8 cellular contexts compared by ENCODE assay signal in genomic region chr1:121396335-121397081, GRCh38.
DNase-seq lines count a peak whose midpoint lies in the region; ATAC-seq, FAIRE-seq and TF ChIP-seq lines count a peak whose summit lies in the region.
"Not testable (repeated sequence)": the region's sequence is repeated elsewhere in the genome, so short reads cannot be mapped to it uniquely, and the experiment has no call there.

No MANE protein-coding gene starts in this region.

- not testable (repeated sequence) for H4K8ac ChIP-seq in H1 (ENCODE audit: extremely low read depth, insufficient read depth, low read length)

- not testable (repeated sequence) for H3K27me3 ChIP-seq in CD4-positive, alpha-beta T cell (ENCODE audit: control insufficient read depth, insufficient read depth, low read length); Karpas-422 (ENCODE audit: low read length); H1 (replicated peaks in 1 of 4; ENCODE audit: control insufficient read depth in 3 of 4, extremely low read depth in 1 of 4, insufficient read depth in 3 of 4, low read length in 3 of 4); neural cell (ENCODE audit: insufficient read depth, low read depth, low read length)
- peaks cover 15% of the 10 kb centered on the region for H3K27me3 ChIP-seq in iPS-20b (ENCODE audit: insufficient read depth, low read length)

- not testable (repeated sequence) for H3K27me3 Mint-ChIP-seq in CD4-positive, alpha-beta T cell
- peaks cover 21% of the 10 kb centered on the region for H3K27me3 Mint-ChIP-seq in activated naive CD4-positive, alpha-beta T cell treated with anti-CD3 and anti-CD28 coated beads for 36 hours (ENCODE audit: low read depth)
- H3K27me3 Mint-ChIP-seq in stimulated activated memory B cell treated with anti-CD40 and anti-IgM and Interleukin-4, amounts not matched to agents 10 μg/mL and 1 μg/mL and 100 μg/mL, for 72 hours, result peaks cover 26% of the 10 kb centered on the region

- H3K27ac Mint-ChIP-seq in CD4-positive, alpha-beta T cell, result peak overlapping the region; percentile 62
- H3K27ac Mint-ChIP-seq in activated naive CD4-positive, alpha-beta T cell treated with anti-CD3 and anti-CD28 coated beads for 36 hours, result not testable (repeated sequence)
- peak overlapping the region; percentile 93 for H3K27ac Mint-ChIP-seq in stimulated activated memory B cell treated with anti-CD40 and anti-IgM and Interleukin-4, amounts not matched to agents 10 μg/mL and 1 μg/mL and 100 μg/mL, for 72 hours

- not testable (repeated sequence) for H2BK20ac ChIP-seq in H1 (ENCODE audit: low read length)

- H2BK5ac ChIP-seq in H1 (ENCODE audit: low read depth, low read length), result not testable (repeated sequence)

- TF ChIP-seq POLR2A in H1 (IDR thresholded peaks at IDR 0.05; ENCODE audit: control extremely low read depth in 1 of 2, low read depth in 2 of 2, low read length in 2 of 2), result not testable (repeated sequence)

- H3K36me3 ChIP-seq in Karpas-422 (ENCODE audit: insufficient read depth, low read length); H1 (ENCODE audit: control insufficient read depth in 2 of 4, insufficient read depth in 4 of 4, low read length in 3 of 4); iPS-20b (ENCODE audit: insufficient read depth, low read depth, low read length); neural cell (ENCODE audit: insufficient read depth, low read length): not testable (repeated sequence)

- H2BK12ac ChIP-seq in H1 (ENCODE audit: low read depth, low read length), result not testable (repeated sequence)

- H3K18ac ChIP-seq in H1 (ENCODE audit: extremely low read depth, low read length), result not testable (repeated sequence)

- not testable (repeated sequence) for H3K14ac ChIP-seq in H1 (ENCODE audit: insufficient read length)

- not testable (repeated sequence) for H3K79me1 ChIP-seq in H1 (ENCODE audit: low read depth, low read length)

- H3K23me2 ChIP-seq in H1 (ENCODE audit: low read depth, low read length), result not testable (repeated sequence)

- not testable (repeated sequence) for ATAC-seq in CD4-positive, alpha-beta T cell (ENCODE audit: poor library complexity); stimulated activated memory B cell treated with anti-CD40 and anti-IgM and Interleukin-4, amounts not matched to agents 10 μg/mL and 1 μg/mL and 100 μg/mL, for 72 hours

- CTCF ChIA-PET in CD4-positive, alpha-beta T cell (lab: Charles Lee); activated naive CD4-positive, alpha-beta T cell treated with anti-CD3 and anti-CD28 coated beads for 36 hours (lab: Charles Lee); H1 (lab: Charles Lee; ENCODE audit: partially characterized antibody): not testable (repeated sequence)

- H4K91ac ChIP-seq in H1 (replicated peaks; ENCODE audit: insufficient read length, low read length), result not testable (repeated sequence)

- DNase-seq in CD4-positive, alpha-beta T cell, result peak in 7 of 10 experiments; percentile 1 to 37 (median 11)
- DNase-seq in Karpas-422 (peak; percentile 64), T-helper 2 cell (peak in 4 of 5 experiments; percentile 9 to 57 (median 36)), H1 (ENCODE audit: low read depth in 1 of 2, low spot score in 2 of 2) (peak in 1 of 2 experiments; percentile 49)
- DNase-seq in activated naive CD4-positive, alpha-beta T cell treated with anti-CD3 and anti-CD28 coated beads for 36 hours, result peak; percentile 25

- not testable (repeated sequence) for FAIRE-seq in H1 (lab: Jason Lieb, UNC)

- not testable (repeated sequence) for H3K27ac ChIP-seq in CD4-positive, alpha-beta T cell (ENCODE audit: low read depth, low read length); H1 (ENCODE audit: low read depth, low read length); iPS-20b (ENCODE audit: low read length); neural cell (ENCODE audit: low read length)
- peak overlapping the region; percentile 81 for H3K27ac ChIP-seq in Karpas-422 (ENCODE audit: low read length)

- not testable (repeated sequence) for H4K5ac ChIP-seq in H1 (ENCODE audit: insufficient read length, low read depth, low read length)

- H3F3A ChIP-seq in neural cell (ENCODE audit: insufficient read depth, low read length, poor library complexity, severe bottlenecking), result not testable (repeated sequence)

- H2AK5ac ChIP-seq in H1 (ENCODE audit: low read depth, low read length), result not testable (repeated sequence)

- not testable (repeated sequence) for H3K9me3 ChIP-seq in CD4-positive, alpha-beta T cell (ENCODE audit: control insufficient read depth, low read length); Karpas-422 (ENCODE audit: low read length); H1 (ENCODE audit: insufficient read depth in 2 of 2, low read depth in 1 of 2, low read length in 1 of 2); iPS-20b (ENCODE audit: insufficient read depth, low read depth, low read length); neural cell (ENCODE audit: low read length)

- not testable (repeated sequence) for H3K9me2 ChIP-seq in Karpas-422 (replicated peaks; ENCODE audit: insufficient read depth, low read length); neural cell (ENCODE audit: insufficient read depth, low read length)

- H3K23ac ChIP-seq in H1 (ENCODE audit: insufficient read length), result not testable (repeated sequence)

- H3K4me1 ChIP-seq in Karpas-422 (ENCODE audit: low read length); H1 (replicated peaks in 1 of 4; ENCODE audit: control insufficient read depth in 3 of 4, insufficient read depth in 4 of 4, low read length in 3 of 4); iPS-20b (ENCODE audit: insufficient read depth, low read length): not testable (repeated sequence)

- not testable (repeated sequence) for H3K79me2 ChIP-seq in Karpas-422 (ENCODE audit: low read length); H1 (ENCODE audit: control insufficient read depth in 1 of 2, insufficient read depth in 2 of 2, low read length in 2 of 2); neural cell (replicated peaks; ENCODE audit: insufficient read depth, low read length)

- H2BK120ac ChIP-seq in H1 (replicated peaks; ENCODE audit: low read depth, low read length), result not testable (repeated sequence)

- not testable (repeated sequence) for H2AFZ ChIP-seq in Karpas-422 (ENCODE audit: low read length); H1 (ENCODE audit: low read length); neural cell (ENCODE audit: low read depth, low read length)

- H3K4me1 Mint-ChIP-seq in CD4-positive, alpha-beta T cell (ENCODE audit: low read depth), result peaks cover 17% of the 10 kb centered on the region
- H3K4me1 Mint-ChIP-seq in activated naive CD4-positive, alpha-beta T cell treated with anti-CD3 and anti-CD28 coated beads for 36 hours (ENCODE audit: low read depth), result peaks cover 18% of the 10 kb centered on the region
- H3K4me1 Mint-ChIP-seq in stimulated activated memory B cell treated with anti-CD40 and anti-IgM and Interleukin-4, amounts not matched to agents 10 μg/mL and 1 μg/mL and 100 μg/mL, for 72 hours, result peaks cover 20% of the 10 kb centered on the region

- peaks cover 16% of the 10 kb centered on the region for H3K36me3 Mint-ChIP-seq in CD4-positive, alpha-beta T cell (ENCODE audit: low read depth)
- H3K36me3 Mint-ChIP-seq in activated naive CD4-positive, alpha-beta T cell treated with anti-CD3 and anti-CD28 coated beads for 36 hours (ENCODE audit: low read depth), result peaks cover 15% of the 10 kb centered on the region
- peaks cover 22% of the 10 kb centered on the region for H3K36me3 Mint-ChIP-seq in stimulated activated memory B cell treated with anti-CD40 and anti-IgM and Interleukin-4, amounts not matched to agents 10 μg/mL and 1 μg/mL and 100 μg/mL, for 72 hours

- H3K9ac ChIP-seq in Karpas-422 (ENCODE audit: low read length) (peak overlapping the region; percentile 76), H1 (replicated peaks in 1 of 4; ENCODE audit: extremely low read depth in 1 of 4, low read depth in 3 of 4, low read length in 3 of 4) (peak overlapping the region in 1 of 4 experiments; percentile 61; a peak in 1 of 7 replicates)
- not testable (repeated sequence) for H3K9ac ChIP-seq in iPS-20b (ENCODE audit: low read depth, low read length); neural cell (ENCODE audit: low read length)

- intact Hi-C loops in CD4-positive, alpha-beta T cell (cut with DNase I, micrococcal nuclease); activated naive CD4-positive, alpha-beta T cell treated with anti-CD3 and anti-CD28 coated beads for 36 hours (cut with micrococcal nuclease): not testable (repeated sequence)

- not testable (repeated sequence) for H3K56ac ChIP-seq in H1 (replicated peaks; ENCODE audit: insufficient read length, low read depth, low read length)

- peak overlapping the region; percentile 93 for H3K4me3 Mint-ChIP-seq in CD4-positive, alpha-beta T cell
- H3K4me3 Mint-ChIP-seq in activated naive CD4-positive, alpha-beta T cell treated with anti-CD3 and anti-CD28 coated beads for 36 hours, result peak overlapping the region; percentile 79
- H3K4me3 Mint-ChIP-seq in stimulated activated memory B cell treated with anti-CD40 and anti-IgM and Interleukin-4, amounts not matched to agents 10 μg/mL and 1 μg/mL and 100 μg/mL, for 72 hours, result peak overlapping the region; percentile 93

- TF ChIP-seq EP300 in H1 (IDR thresholded peaks at IDR 0.05; ENCODE audit: borderline replicate concordance in 1 of 2, low read depth in 2 of 2, low read length in 2 of 2); neural cell (conservative IDR thresholded peaks at IDR 0.05; ENCODE audit: poor library complexity, severe bottlenecking): not testable (repeated sequence)

- H3K4me3 ChIP-seq in Karpas-422 (ENCODE audit: low read length), result peak overlapping the region; percentile 74
- H3K4me3 ChIP-seq in H1 (ENCODE audit: extremely low read depth in 1 of 4, insufficient read depth in 2 of 4, low read depth in 3 of 4, low read length in 4 of 4), result peak overlapping the region; percentile 36 to 63 (median 38)
- H3K4me3 ChIP-seq in iPS-20b (ENCODE audit: low read length), result peak overlapping the region; percentile 52; the same call in 1 of the 2 replicates
- H3K4me3 ChIP-seq in neural cell (ENCODE audit: low read length), result peak overlapping the region; percentile 62

- H3K4ac ChIP-seq in H1 (replicated peaks; ENCODE audit: insufficient read length, low read depth, low read length), result not testable (repeated sequence)

- H2BK15ac ChIP-seq in H1 (ENCODE audit: low read length), result not testable (repeated sequence)

- H3K9me3 Mint-ChIP-seq in CD4-positive, alpha-beta T cell, result peaks cover 13% of the 10 kb centered on the region
- peaks cover 15% of the 10 kb centered on the region for H3K9me3 Mint-ChIP-seq in activated naive CD4-positive, alpha-beta T cell treated with anti-CD3 and anti-CD28 coated beads for 36 hours
- H3K9me3 Mint-ChIP-seq in stimulated activated memory B cell treated with anti-CD40 and anti-IgM and Interleukin-4, amounts not matched to agents 10 μg/mL and 1 μg/mL and 100 μg/mL, for 72 hours, result peaks cover 15% of the 10 kb centered on the region

- H4K20me1 ChIP-seq in Karpas-422 (ENCODE audit: insufficient read depth, low read depth, low read length); H1 (replicated peaks in 1 of 2; ENCODE audit: control insufficient read depth in 1 of 2, insufficient read depth in 2 of 2, low read length in 2 of 2); neural cell (ENCODE audit: insufficient read depth): not testable (repeated sequence)

- H3K4me2 ChIP-seq in Karpas-422 (ENCODE audit: low read depth, low read length, poor library complexity, severe bottlenecking), result peak overlapping the region; percentile 71
- peak overlapping the region; percentile 56 to 70; a peak in 3 of 4 replicates for H3K4me2 ChIP-seq in H1 (ENCODE audit: insufficient read depth in 1 of 2, low read depth in 2 of 2, low read length in 2 of 2)
- not testable (repeated sequence) for H3K4me2 ChIP-seq in neural cell (ENCODE audit: low read length)

- TF ChIP-seq CTCF in CD4-positive, alpha-beta T cell (IDR thresholded peaks at IDR 0.05); H1 (IDR thresholded peaks at IDR 0.05; ENCODE audit: control extremely low read depth in 1 of 3, insufficient read depth in 1 of 3, low read depth in 1 of 3, low read length in 3 of 3); neural cell (IDR thresholded peaks at IDR 0.05; ENCODE audit: poor library complexity, severe bottlenecking): not testable (repeated sequence)

- 7% methylated on average over 52 of the region's 88 CpGs; no CpG with 5 or more reads in 1 of the 2 experiments for WGBS in H1 (ENCODE audit: extremely low coverage in 1 of 2, insufficient coverage in 1 of 2, insufficient read length in 1 of 2, insufficient replicate concordance in 2 of 2, low coverage in 1 of 2, low lambda C conversion rate in 2 of 2, missing lambda C conversion rate in 1 of 2), 2 experiments

- POLR2A ChIA-PET in CD4-positive, alpha-beta T cell (lab: Charles Lee); H1 (lab: Charles Lee; ENCODE audit: partially characterized antibody): not testable (repeated sequence)

- not testable (repeated sequence) for TF ChIP-seq RAD21 in H1 (IDR thresholded peaks at IDR 0.05 in 1 of 2, conservative IDR thresholded peaks at IDR 0.05 in 1 of 2; ENCODE audit: low read depth in 2 of 2, low read length in 2 of 2); neural cell (conservative IDR thresholded peaks at IDR 0.05)
